In genomic region chr17:80259642-80260535, GRCh38 we compare ENCODE assay signal across 1 cellular context.
A peak's percentile ranks its signal among the peaks of the same experiment; 100 is the strongest.
TF ChIP-seq lines count a peak whose summit lies in the region.

No MANE protein-coding gene starts in this region.

TF ChIP-seq in HepG2, 621 proteins besides CTCF, POLR2A, EP300 and RAD21 (continued from another document and continues in another):
- peak; percentile 21; the same call in 1 of the 2 replicates for TF ChIP-seq PAXIP1 (CRISPR knock-in tag; conservative IDR thresholded peaks at IDR 0.05)
- TF ChIP-seq SRSF1 (optimal IDR thresholded peaks at IDR 0.05; ENCODE audit: low read depth, low read length): no peak
- TF ChIP-seq MEIS2 (CRISPR knock-in tag; IDR thresholded peaks at IDR 0.05): peak; percentile 56
- TF ChIP-seq TBP (CRISPR knock-in tag; IDR thresholded peaks at IDR 0.05): 0 out of 2 replicates have a peak, but pooled peaks have one; percentile 71
- TF ChIP-seq MIER2 (CRISPR knock-in tag; IDR thresholded peaks at IDR 0.05): peak; percentile 49; the same call in 1 of the 2 replicates
- no peak for TF ChIP-seq MIER3 (CRISPR knock-in tag; IDR thresholded peaks at IDR 0.05; ENCODE audit: borderline replicate concordance)
- TF ChIP-seq ATAD3A (CRISPR knock-in tag; IDR thresholded peaks at IDR 0.05): no peak
- no peak for TF ChIP-seq RFX1 (IDR thresholded peaks at IDR 0.05)
- no peak for TF ChIP-seq TCF12 (IDR thresholded peaks at IDR 0.05)
- no peak for TF ChIP-seq TCF12 (CRISPR knock-in tag; IDR thresholded peaks at IDR 0.05)
- no peak for TF ChIP-seq ELF1 (CRISPR knock-in tag; IDR thresholded peaks at IDR 0.05)
- no peak for TF ChIP-seq ZNF619 (CRISPR knock-in tag; IDR thresholded peaks at IDR 0.05)
- TF ChIP-seq EZH2 (conservative IDR thresholded peaks at IDR 0.05; ENCODE audit: low read depth, low read length): no peak
- no peak for TF ChIP-seq MNT (IDR thresholded peaks at IDR 0.05)
- no peak for TF ChIP-seq ZNF484 (CRISPR knock-in tag; IDR thresholded peaks at IDR 0.05; ENCODE audit: borderline replicate concordance, low read depth)
- no peak for TF ChIP-seq CENPT (CRISPR knock-in tag; IDR thresholded peaks at IDR 0.05; ENCODE audit: low read depth)
- TF ChIP-seq ZNF614 (CRISPR knock-in tag; IDR thresholded peaks at IDR 0.05; ENCODE audit: borderline replicate concordance): no peak
- no peak for TF ChIP-seq HOMEZ (CRISPR knock-in tag; IDR thresholded peaks at IDR 0.05; ENCODE audit: low read depth)
- TF ChIP-seq SNAI1 (CRISPR knock-in tag; IDR thresholded peaks at IDR 0.05; ENCODE audit: borderline replicate concordance): no peak
- TF ChIP-seq ZNF282 (IDR thresholded peaks at IDR 0.05; ENCODE audit: partially characterized antibody): no peak
- TF ChIP-seq RNF219 (CRISPR knock-in tag; IDR thresholded peaks at IDR 0.05): no peak; the same call in 1 of the 2 replicates
- TF ChIP-seq MEF2D (CRISPR knock-in tag; IDR thresholded peaks at IDR 0.05): no peak
- TF ChIP-seq ZNF788 (CRISPR knock-in tag; IDR thresholded peaks at IDR 0.05; ENCODE audit: borderline replicate concordance): no peak; the same call in 1 of the 2 replicates
- no peak for TF ChIP-seq PHB2 (IDR thresholded peaks at IDR 0.05; ENCODE audit: partially characterized antibody)
- TF ChIP-seq HHEX (CRISPR knock-in tag; IDR thresholded peaks at IDR 0.05): no peak
- no peak; the same call in 1 of the 2 replicates for TF ChIP-seq TP53 (CRISPR knock-in tag; conservative IDR thresholded peaks at IDR 0.05)
- no peak for TF ChIP-seq NR1H2 (CRISPR knock-in tag; IDR thresholded peaks at IDR 0.05; ENCODE audit: borderline replicate concordance, low read depth)
- peak; percentile 51; the same call in 1 of the 2 replicates for TF ChIP-seq ZIK1 (CRISPR knock-in tag; IDR thresholded peaks at IDR 0.05; ENCODE audit: borderline replicate concordance, low read depth)
- peak; percentile 38 for TF ChIP-seq MED8 (CRISPR knock-in tag; IDR thresholded peaks at IDR 0.05; ENCODE audit: insufficient replicate concordance)
- TF ChIP-seq ZFX (CRISPR knock-in tag; IDR thresholded peaks at IDR 0.05; ENCODE audit: low read depth): peak; percentile 77
- peak; percentile 78; the same call in 1 of the 2 replicates for TF ChIP-seq ZNF276 (CRISPR knock-in tag; IDR thresholded peaks at IDR 0.05; ENCODE audit: low read depth)
- no peak for TF ChIP-seq RXRB (CRISPR knock-in tag; IDR thresholded peaks at IDR 0.05; ENCODE audit: borderline replicate concordance)
- no peak for TF ChIP-seq DRAP1 (CRISPR knock-in tag; IDR thresholded peaks at IDR 0.05)
- TF ChIP-seq ZNF777 (CRISPR knock-in tag; IDR thresholded peaks at IDR 0.05): no peak; the same call in 1 of the 2 replicates
- no peak for TF ChIP-seq ZMYM3 (CRISPR knock-in tag; IDR thresholded peaks at IDR 0.05)
- TF ChIP-seq IRF9 (CRISPR knock-in tag; IDR thresholded peaks at IDR 0.05; ENCODE audit: borderline replicate concordance): peak; percentile 64; the same call in 1 of the 2 replicates
- TF ChIP-seq ZMYM4 (CRISPR knock-in tag; IDR thresholded peaks at IDR 0.05): no peak
- no peak for TF ChIP-seq RFX5 (IDR thresholded peaks at IDR 0.05; ENCODE audit: low read depth, low read length)
- no peak for TF ChIP-seq XBP1 (CRISPR knock-in tag; IDR thresholded peaks at IDR 0.05)
- 0 out of 2 replicates have a peak, but pooled peaks have one; percentile 47 for TF ChIP-seq REXO4 (CRISPR knock-in tag; IDR thresholded peaks at IDR 0.05; ENCODE audit: borderline replicate concordance)
- TF ChIP-seq MTERF4 (CRISPR knock-in tag; IDR thresholded peaks at IDR 0.05): no peak
- no peak for TF ChIP-seq ZNF549 (CRISPR knock-in tag; IDR thresholded peaks at IDR 0.05)
- TF ChIP-seq ZNF441 (CRISPR knock-in tag; IDR thresholded peaks at IDR 0.05; ENCODE audit: borderline replicate concordance): peak; percentile 81
- no peak for TF ChIP-seq NFIB (CRISPR knock-in tag; IDR thresholded peaks at IDR 0.05; ENCODE audit: borderline replicate concordance)
- TF ChIP-seq MLLT10 (CRISPR knock-in tag; IDR thresholded peaks at IDR 0.05): no peak
- 0 out of 2 replicates have a peak, but pooled peaks have one; percentile 35 for TF ChIP-seq LBX2 (CRISPR knock-in tag; IDR thresholded peaks at IDR 0.05; ENCODE audit: borderline replicate concordance)
- no peak for TF ChIP-seq FOSL2 (CRISPR knock-in tag; IDR thresholded peaks at IDR 0.05)
- peak; percentile 81; the same call in 1 of the 2 replicates for TF ChIP-seq ZFP82 (CRISPR knock-in tag; IDR thresholded peaks at IDR 0.05; ENCODE audit: borderline replicate concordance)
- no peak for TF ChIP-seq HBP1 (CRISPR knock-in tag; IDR thresholded peaks at IDR 0.05; ENCODE audit: low read depth)
- TF ChIP-seq GABPA (IDR thresholded peaks at IDR 0.05; ENCODE audit: low read depth, low read length): no peak
- no peak for TF ChIP-seq GABPA (CRISPR knock-in tag; IDR thresholded peaks at IDR 0.05; ENCODE audit: low read depth)
- TF ChIP-seq SUZ12 (IDR thresholded peaks at IDR 0.05; ENCODE audit: low read depth, low read length): no peak
- TF ChIP-seq ZNF878 (CRISPR knock-in tag; IDR thresholded peaks at IDR 0.05): no peak
